In genomic region chr20:2246081-2246491, GRCh38 we compare ENCODE assay signal across 20 cellular contexts. TPM values are rescaled to one million over a fixed set of nuclear protein-coding genes. Genes with fewer than 3 reads are reported as not detected.
DNase-seq lines count a peak whose midpoint lies in the region; ATAC-seq and TF ChIP-seq lines count a peak whose summit lies in the region.
"Had no signal": no experiment of that assay in that cellular context is flagged by ENCODE, and none has a peak within 500 bp of the region (broad histone marks: within the 10 kb centered on the region; RNA-seq: fewer than 3 reads in every experiment).

No MANE protein-coding gene starts in this region.

- peak; percentile 11 for DNase-seq in H7
- peak; percentile 40 for DNase-seq in NCI-H2171 (lab: John Stamatoyannopoulos, UW)
- no peak for DNase-seq in cerebellar cortex (ENCODE audit: low spot score)
- DNase-seq in NAMALWA (ENCODE audit: low spot score): no peak
- no peak for DNase-seq in stimulated activated naive CD8-positive, alpha-beta T cell treated with anti-CD3 and anti-CD28 coated beads, Interleukin-15, amount 100 ng/mL, for 72 hours
- DNase-seq: activated CD4-positive, alpha-beta T cell treated with anti-CD3 and anti-CD28 coated beads, Interleukin-2, amount 50 U/mL, for 48 hours; activated T-cell treated with anti-CD3 and anti-CD28 coated beads, Interleukin-2, amount 50 U/mL, for 48 hours; dorsolateral prefrontal cortex; heart right ventricle; IMR-90; left cardiac atrium; mucosa of descending colon; stimulated activated CD4-positive, alpha-beta T cell treated with anti-CD3 and anti-CD28 coated beads, Interleukin-2, amount 100 ng/mL, for 48 hours; substantia nigra; SW 1271 had no signal

- no peaks in the 10 kb centered on the region for H3K4me1 Mint-ChIP-seq in stimulated activated naive CD8-positive, alpha-beta T cell treated with anti-CD3 and anti-CD28 coated beads, Interleukin-15, amount 100 ng/mL, for 72 hours

- H3K9me3 Mint-ChIP-seq in stimulated activated naive CD8-positive, alpha-beta T cell treated with anti-CD3 and anti-CD28 coated beads, Interleukin-15, amount 100 ng/mL, for 72 hours: no peaks in the 10 kb centered on the region

- ATAC-seq in stimulated activated naive CD8-positive, alpha-beta T cell treated with anti-CD3 and anti-CD28 coated beads, Interleukin-15, amount 100 ng/mL, for 72 hours: no peak
- ATAC-seq: heart right ventricle, left cardiac atrium, mucosa of descending colon had no signal

- no peak overlapping the region for H3K4me3 Mint-ChIP-seq in stimulated activated naive CD8-positive, alpha-beta T cell treated with anti-CD3 and anti-CD28 coated beads, Interleukin-15, amount 100 ng/mL, for 72 hours
- H3K4me3 Mint-ChIP-seq: activated naive CD8-positive, alpha-beta T cell had no signal

- no peaks in the 10 kb centered on the region for H3K36me3 ChIP-seq in H7 (replicated peaks; ENCODE audit: control insufficient read depth, insufficient read depth, low read length)
- no peaks in the 10 kb centered on the region for H3K36me3 ChIP-seq in iPS-20b (ENCODE audit: insufficient read depth, low read depth, low read length)
- H3K36me3 ChIP-seq: breast epithelium, heart right ventricle had no signal

- peaks cover 21% of the 10 kb centered on the region; the same call in 1 of the 2 replicates for H3K4me1 ChIP-seq in iPS-20b (ENCODE audit: insufficient read depth, low read length)
- H3K4me1 ChIP-seq: breast epithelium, heart right ventricle had no signal

- peaks cover 24% of the 10 kb centered on the region for H3K27me3 Mint-ChIP-seq in stimulated activated naive CD8-positive, alpha-beta T cell treated with anti-CD3 and anti-CD28 coated beads, Interleukin-15, amount 100 ng/mL, for 72 hours

- TF ChIP-seq CTCF in C4-2B (conservative IDR thresholded peaks at IDR 0.05): no peak

- no peaks in the 10 kb centered on the region for H3K9me3 ChIP-seq in iPS-20b (ENCODE audit: insufficient read depth, low read depth, low read length)
- H3K9me3 ChIP-seq: breast epithelium, heart right ventricle, mucosa of descending colon had no signal

- no peak overlapping the region for H3K27ac Mint-ChIP-seq in stimulated activated naive CD8-positive, alpha-beta T cell treated with anti-CD3 and anti-CD28 coated beads, Interleukin-15, amount 100 ng/mL, for 72 hours
- H3K27ac Mint-ChIP-seq: activated naive CD8-positive, alpha-beta T cell had no signal

- H3K9ac ChIP-seq in iPS-20b (ENCODE audit: low read depth, low read length): peak overlapping the region; percentile 14; the same call in 1 of the 2 replicates

- H3K27ac ChIP-seq in C4-2B (peak overlapping the region; percentile 83), iPS-20b (ENCODE audit: low read length) (no peak overlapping the region)
- H3K27ac ChIP-seq: breast epithelium, dorsolateral prefrontal cortex, heart right ventricle had no signal

- no peak overlapping the region for H3K4me3 ChIP-seq in H7 (ENCODE audit: insufficient read depth, low read depth, low read length)
- peak overlapping the region; percentile 13; the same call in 1 of the 2 replicates for H3K4me3 ChIP-seq in iPS-20b (ENCODE audit: low read length)
- H3K4me3 ChIP-seq: breast epithelium, dorsolateral prefrontal cortex, heart right ventricle, mucosa of descending colon had no signal

- no peaks in the 10 kb centered on the region for H3K27me3 ChIP-seq in H7 (ENCODE audit: control insufficient read depth, insufficient read depth, low read length)
- H3K27me3 ChIP-seq in iPS-20b (ENCODE audit: insufficient read depth, low read length): no peaks in the 10 kb centered on the region
- H3K27me3 ChIP-seq: dorsolateral prefrontal cortex had no signal

RNA-seq across cellular contexts. Expression of gene TGM3, which starts 49.7 kb away (rescaled TPM):
- 0.90 TPM in 1 of 2 replicates, not detected in the other for total RNA-seq in H7 (2014; rRNA removed; shearing (Covaris generic))
- total RNA-seq: breast epithelium, heart right ventricle, IMR-90, left cardiac atrium, osteoblast had no signal

Comparison
In these comparisons a context has a peak if more than half of its experiments do, and no peak if none do; other contexts are left out.
1. DNase-seq: peak in H7 (single experiment) and NCI-H2171 (single experiment); none in cerebellar cortex (single experiment), NAMALWA (single experiment) and stimulated activated naive CD8-positive, alpha-beta T cell treated with anti-CD3 and anti-CD28 coated beads, Interleukin-15, amount 100 ng/mL, for 72 hours (0 of 2).